ENCODE assay signal across 27 cellular contexts in the genomic region with DNA sequence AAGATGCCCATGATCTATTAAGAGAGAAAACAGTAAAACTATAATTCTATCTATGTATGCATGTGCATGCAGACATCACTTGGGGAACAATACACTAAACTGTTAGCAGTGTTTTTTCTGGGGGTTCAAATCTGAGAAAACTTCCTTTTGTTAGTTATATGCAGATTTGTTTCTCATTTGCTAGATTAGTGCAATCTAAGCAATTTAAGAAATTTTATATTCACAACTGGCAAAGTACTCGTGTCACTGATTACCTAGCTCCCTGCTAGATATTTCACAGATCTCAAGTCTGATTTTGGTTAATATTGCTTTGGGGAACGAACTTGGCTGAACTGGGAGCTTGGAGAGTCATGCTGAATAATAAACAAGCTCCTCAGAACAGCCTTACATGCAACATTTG.
"Had no signal": no experiment of that assay in that cellular context is flagged by ENCODE, and none has a peak within 500 bp of the region (broad histone marks: within the 10 kb centered on the region; RNA-seq: fewer than 3 reads in every experiment).

No MANE protein-coding gene starts in this region.

- ATAC-seq: natural killer cell; sciatic nerve; stimulated activated naive B cell treated with anti-CD40 and anti-IgM and Interleukin-4, amounts not matched to agents 10 μg/mL and 1 μg/mL and 100 μg/mL, for 72 hours; stimulated activated naive CD8-positive, alpha-beta T cell treated with anti-CD3 and anti-CD28 coated beads, Interleukin-15, Interleukin-2, amounts not matched to agents 100 U/mL and 50 U/mL, for 24 hours; upper lobe of right lung had no signal

- H3K9me3 ChIP-seq: left ventricle myocardium inferior, neutrophil, right atrium auricular region, stomach, suprapubic skin, thoracic aorta, tibial artery, upper lobe of right lung had no signal

- H3K4me2 ChIP-seq: hepatocyte, neural progenitor cell had no signal

- H3K36me3 ChIP-seq: neural progenitor cell, thoracic aorta had no signal

- FAIRE-seq: urothelium cell line had no signal

- H3K27ac ChIP-seq: hepatocyte, left ventricle myocardium inferior, neural progenitor cell, neutrophil, right atrium auricular region, skin epidermis, stomach, suprapubic skin, thoracic aorta, tibial artery, upper lobe of right lung had no signal

- DNase-seq: islet precursor cell; left ventricle myocardium inferior; mesendoderm; naive B cell; natural killer cell; nephron progenitor cell; occipital lobe; stimulated activated CD4-positive, alpha-beta T cell treated with anti-CD3 and anti-CD28 coated beads, Interleukin-12 subunit alpha, Interleukin-12 subunit beta, amount 100 ng/mL, for 4 hours; stimulated activated CD4-positive, alpha-beta T cell treated with anti-CD3 and anti-CD28 coated beads, Interleukin-15, amount 100 ng/mL, for 24 hours; stimulated activated CD4-positive, alpha-beta T cell treated with anti-CD3 and anti-CD28 coated beads, Interleukin-2, amount 100 ng/mL, for 24 hours; stimulated activated CD4-positive, alpha-beta T cell treated with anti-CD3 and anti-CD28 coated beads, Interleukin-4, amount 100 ng/mL, for 1 hour; stimulated activated naive B cell treated with anti-CD40 and anti-IgM and Interleukin-4, amounts not matched to agents 10 μg/mL and 1 μg/mL and 100 μg/mL, for 72 hours; stimulated activated naive CD8-positive, alpha-beta T cell treated with anti-CD3 and anti-CD28 coated beads, Interleukin-15, Interleukin-2, amounts not matched to agents 100 U/mL and 50 U/mL, for 24 hours; stomach; tibial artery; trophoblast cell; upper lobe of right lung had no signal

- H3K9ac ChIP-seq: neural progenitor cell had no signal

- H3K27me3 ChIP-seq: hepatocyte, neural progenitor cell, neutrophil, right atrium auricular region, stomach, suprapubic skin, tibial artery, upper lobe of right lung had no signal

- H3K4me1 ChIP-seq: left ventricle myocardium inferior, neural progenitor cell, right atrium auricular region, stomach, suprapubic skin, upper lobe of right lung had no signal

- H3K4me3 ChIP-seq: hepatocyte, left ventricle myocardium inferior, lung, neural progenitor cell, right atrium auricular region, skin epidermis, stomach, suprapubic skin, thoracic aorta, tibial artery, upper lobe of right lung had no signal
